12 cellular contexts compared by ENCODE assay signal in the genomic region with DNA sequence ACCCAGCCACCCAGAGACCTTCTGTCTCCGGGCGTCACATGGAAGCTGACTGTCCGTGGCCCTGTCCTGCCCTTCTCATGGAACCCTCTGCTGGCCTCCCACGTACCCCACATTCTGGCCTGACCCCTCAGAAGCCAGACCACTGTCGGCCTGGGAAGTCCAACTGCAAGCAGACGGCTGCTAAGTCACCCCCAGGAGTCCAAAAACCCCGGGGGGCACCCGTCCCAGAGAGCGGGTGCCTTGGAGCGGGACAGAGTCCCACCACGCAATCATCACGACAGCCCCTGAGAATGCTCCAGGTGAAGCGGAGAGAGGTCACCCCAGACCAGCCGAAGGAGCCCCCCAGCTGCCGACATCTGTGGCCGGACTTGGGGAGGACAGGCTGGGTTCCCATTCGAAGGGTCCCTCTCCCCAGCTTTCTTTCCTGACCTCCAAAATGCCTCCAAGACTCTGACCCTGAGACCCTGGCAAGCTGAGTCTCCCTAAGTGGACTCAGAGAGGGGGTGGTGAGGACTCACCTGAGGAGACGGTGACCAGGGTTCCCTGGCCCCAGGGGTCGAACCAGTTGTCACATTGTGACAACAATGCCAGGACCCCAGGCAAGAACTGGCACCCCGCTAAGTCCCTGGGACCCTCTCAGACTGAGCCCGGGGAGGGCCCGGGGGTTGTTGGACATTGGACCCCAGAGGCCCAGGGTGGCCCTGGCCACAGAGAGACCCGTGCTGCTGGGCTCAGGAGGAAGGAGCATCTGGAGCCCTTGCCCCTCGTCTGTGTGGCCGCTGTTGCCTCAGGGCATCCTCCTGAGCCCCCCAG.
DNase-seq lines count a peak whose midpoint lies in the region; ATAC-seq and TF ChIP-seq lines count a peak whose summit lies in the region.
"Had no signal": no experiment of that assay in that cellular context is flagged by ENCODE, and none has a peak within 500 bp of the region (broad histone marks: within the 10 kb centered on the region; RNA-seq: fewer than 3 reads in every experiment).

No MANE protein-coding gene starts in this region.

- peaks cover 19 to 22% of the 10 kb centered on the region in 2 donors for H3K4me1 Mint-ChIP-seq in effector memory CD8-positive, alpha-beta T cell (ENCODE audit: low read depth in 2 of 2)
- H3K4me1 Mint-ChIP-seq in stimulated activated effector memory CD8-positive, alpha-beta T cell treated with anti-CD3 and anti-CD28 coated beads, Interleukin-12 subunit alpha, Interleukin-12 subunit beta, amount 100 ng/mL, for 72 hours: peaks cover 19% of the 10 kb centered on the region

- no peak for TF ChIP-seq CTCF in GM12875 (IDR thresholded peaks at IDR 0.05; ENCODE audit: borderline replicate concordance, insufficient read depth, low read depth, low read length)
- TF ChIP-seq CTCF in OCI-LY3 (IDR thresholded peaks at IDR 0.05; ENCODE audit: low read depth, low read length): no peak

- peaks cover 33% of the 10 kb centered on the region for H3K36me3 ChIP-seq in OCI-LY3 (replicated peaks; ENCODE audit: low read depth, low read length)

- DNase-seq in effector memory CD8-positive, alpha-beta T cell: no peak
- no peak for DNase-seq in stimulated activated effector memory CD8-positive, alpha-beta T cell treated with anti-CD3 and anti-CD28 coated beads, Interleukin-12 subunit alpha, Interleukin-12 subunit beta, amount 100 ng/mL, for 72 hours (ENCODE audit: low spot score in 2 of 2)
- no peak for DNase-seq in KBM-7
- no peak for DNase-seq in NCI-H1105 (lab: John Stamatoyannopoulos, UW)
- no peak for DNase-seq in HK-2 (ENCODE audit: unreplicated experiment)
- DNase-seq: DMS153 had no signal

- H3K36me3 Mint-ChIP-seq in effector memory CD8-positive, alpha-beta T cell (ENCODE audit: insufficient read depth): peaks cover 23% of the 10 kb centered on the region
- peaks cover 24% of the 10 kb centered on the region for H3K36me3 Mint-ChIP-seq in stimulated activated effector memory CD8-positive, alpha-beta T cell treated with anti-CD3 and anti-CD28 coated beads, Interleukin-12 subunit alpha, Interleukin-12 subunit beta, amount 100 ng/mL, for 72 hours
- H3K36me3 Mint-ChIP-seq: activated naive CD4-positive, alpha-beta T cell treated with anti-CD3 and anti-CD28 coated beads, Interleukin-2, amount 50 U/mL, for 24 hours had no signal

- H3K4me3 ChIP-seq in GM12875 (ENCODE audit: low read depth, low read length) (peak overlapping the region; percentile 85), OCI-LY3 (ENCODE audit: low read length) (peak overlapping the region; percentile 99)
- H3K4me3 ChIP-seq: dorsolateral prefrontal cortex, lung had no signal

- peak overlapping the region; percentile 100 for H3K9ac ChIP-seq in OCI-LY3 (ENCODE audit: low read length)

- H3K27ac ChIP-seq in OCI-LY3 (ENCODE audit: low read length): peak overlapping the region; percentile 98
- H3K27ac ChIP-seq: dorsolateral prefrontal cortex had no signal

- H4K20me1 ChIP-seq in OCI-LY3 (ENCODE audit: insufficient read depth, low read length): no peaks in the 10 kb centered on the region

- H3K79me2 ChIP-seq in OCI-LY3 (ENCODE audit: low read length): peaks cover 57% of the 10 kb centered on the region

- no peaks in the 10 kb centered on the region for H3K9me3 Mint-ChIP-seq in effector memory CD8-positive, alpha-beta T cell
- H3K9me3 Mint-ChIP-seq in stimulated activated effector memory CD8-positive, alpha-beta T cell treated with anti-CD3 and anti-CD28 coated beads, Interleukin-12 subunit alpha, Interleukin-12 subunit beta, amount 100 ng/mL, for 72 hours: no peaks in the 10 kb centered on the region
- H3K9me3 Mint-ChIP-seq: activated naive CD4-positive, alpha-beta T cell treated with anti-CD3 and anti-CD28 coated beads, Interleukin-2, amount 50 U/mL, for 24 hours had no signal

- no peaks in the 10 kb centered on the region for H3K27me3 ChIP-seq in OCI-LY3 (ENCODE audit: low read depth, low read length)

- H3K4me1 ChIP-seq in OCI-LY3 (ENCODE audit: low read length): peaks cover 5% of the 10 kb centered on the region; the same call in 1 of the 2 replicates

- peak overlapping the region; percentile 78 for H3K4me2 ChIP-seq in OCI-LY3 (ENCODE audit: low read length)

- peak overlapping the region; percentile 35 to 78 for H3K27ac Mint-ChIP-seq in effector memory CD8-positive, alpha-beta T cell
- H3K27ac Mint-ChIP-seq in stimulated activated effector memory CD8-positive, alpha-beta T cell treated with anti-CD3 and anti-CD28 coated beads, Interleukin-12 subunit alpha, Interleukin-12 subunit beta, amount 100 ng/mL, for 72 hours: peak overlapping the region; percentile 78
- H3K27ac Mint-ChIP-seq: activated naive CD4-positive, alpha-beta T cell treated with anti-CD3 and anti-CD28 coated beads, Interleukin-2, amount 50 U/mL, for 24 hours had no signal

- H2AFZ ChIP-seq in OCI-LY3 (ENCODE audit: low read depth, low read length): no peak overlapping the region

- no peak for ATAC-seq in effector memory CD8-positive, alpha-beta T cell (replicated peaks)
- no peak for ATAC-seq in stimulated activated effector memory CD8-positive, alpha-beta T cell treated with anti-CD3 and anti-CD28 coated beads, Interleukin-12 subunit alpha, Interleukin-12 subunit beta, amount 100 ng/mL, for 72 hours
- ATAC-seq: HCT116 had no signal

- in situ Hi-C loops in KBM-7 (cut with MboI; ENCODE audit: low pct_unique_long_range_greater_than_20kb, low sequenced_read_pairs): no loop called here

- H3K4me3 Mint-ChIP-seq in effector memory CD8-positive, alpha-beta T cell: peak overlapping the region in 1 of 2 donors; percentile 19
- H3K4me3 Mint-ChIP-seq in stimulated activated effector memory CD8-positive, alpha-beta T cell treated with anti-CD3 and anti-CD28 coated beads, Interleukin-12 subunit alpha, Interleukin-12 subunit beta, amount 100 ng/mL, for 72 hours: peak overlapping the region; percentile 46
- H3K4me3 Mint-ChIP-seq: activated naive CD4-positive, alpha-beta T cell treated with anti-CD3 and anti-CD28 coated beads, Interleukin-2, amount 50 U/mL, for 24 hours had no signal

- H3K27me3 Mint-ChIP-seq in effector memory CD8-positive, alpha-beta T cell: peaks cover 0 to 10% of the 10 kb centered on the region in 2 donors

- H3K9me3 ChIP-seq in OCI-LY3 (ENCODE audit: insufficient read depth, low read length): peaks cover 13% of the 10 kb centered on the region; the same call in 1 of the 2 replicates
